27 cellular contexts compared by ENCODE assay signal in genomic region chr6:108785653-108786052, GRCh38.
"Had no signal": no experiment of that assay in that cellular context is flagged by ENCODE, and none has a peak within 500 bp of the region (broad histone marks: within the 10 kb centered on the region; RNA-seq: fewer than 3 reads in every experiment).

No MANE protein-coding gene starts in this region.

- FAIRE-seq: endometrium, frontal cortex, islet of Langerhans, keratinocyte had no signal

- H3K27me3 ChIP-seq: colonic mucosa, foreskin keratinocyte, gastroesophageal sphincter, heart right ventricle, left lung had no signal

- H3K4me1 ChIP-seq: colonic mucosa had no signal

- ATAC-seq: effector memory CD8-positive, alpha-beta T cell; esophagus mucosa; foreskin keratinocyte; gastroesophageal sphincter; heart right ventricle; left cardiac atrium; left lung; left ventricle myocardium superior; lower lobe of right lung; mucosa of descending colon; naive thymus-derived CD8-positive, alpha-beta T cell had no signal

- DNase-seq: colonic mucosa; cortex of kidney; effector CD8-positive, alpha-beta T cell; effector memory CD8-positive, alpha-beta T cell; endodermal cell; erythroblast; foreskin keratinocyte; head of caudate nucleus; heart right ventricle; hippocampal formation; left cardiac atrium; left lung; left ventricle myocardium superior; lower lobe of right lung; mesenchymal stem cell; mucosa of descending colon; naive B cell; naive thymus-derived CD8-positive, alpha-beta T cell had no signal

- H3K36me3 ChIP-seq: colonic mucosa, gastroesophageal sphincter, left lung, lower lobe of right lung had no signal

- H3K27ac ChIP-seq: colonic mucosa, epithelial cell of prostate, foreskin keratinocyte, gastroesophageal sphincter, heart right ventricle, left lung, lower lobe of right lung had no signal

- H3K4me3 ChIP-seq: colonic mucosa, gastroesophageal sphincter, heart right ventricle, left lung, lower lobe of right lung, mucosa of descending colon had no signal

- H3K27ac Mint-ChIP-seq: dendritic cell treated with granulocyte-macrophage colony-stimulating factor and Interleukin-4, amounts not matched to agents 40 ng/mL and 50 ng/mL, for 4 days; effector memory CD8-positive, alpha-beta T cell; endodermal cell; mesothelial cell of epicardium; naive B cell; naive thymus-derived CD8-positive, alpha-beta T cell had no signal

- H3K9me3 Mint-ChIP-seq: dendritic cell treated with granulocyte-macrophage colony-stimulating factor and Interleukin-4, amounts not matched to agents 40 ng/mL and 50 ng/mL, for 4 days; effector memory CD8-positive, alpha-beta T cell had no signal

- H3K36me3 Mint-ChIP-seq: naive thymus-derived CD8-positive, alpha-beta T cell had no signal

- H3K9me3 ChIP-seq: colonic mucosa, gastroesophageal sphincter, left lung, lower lobe of right lung, mucosa of descending colon had no signal

- H3K4me3 Mint-ChIP-seq: dendritic cell treated with granulocyte-macrophage colony-stimulating factor and Interleukin-4, amounts not matched to agents 40 ng/mL and 50 ng/mL, for 4 days; effector memory CD8-positive, alpha-beta T cell; endodermal cell; mesothelial cell of epicardium; naive B cell; naive thymus-derived CD8-positive, alpha-beta T cell had no signal
